In the genomic region with DNA sequence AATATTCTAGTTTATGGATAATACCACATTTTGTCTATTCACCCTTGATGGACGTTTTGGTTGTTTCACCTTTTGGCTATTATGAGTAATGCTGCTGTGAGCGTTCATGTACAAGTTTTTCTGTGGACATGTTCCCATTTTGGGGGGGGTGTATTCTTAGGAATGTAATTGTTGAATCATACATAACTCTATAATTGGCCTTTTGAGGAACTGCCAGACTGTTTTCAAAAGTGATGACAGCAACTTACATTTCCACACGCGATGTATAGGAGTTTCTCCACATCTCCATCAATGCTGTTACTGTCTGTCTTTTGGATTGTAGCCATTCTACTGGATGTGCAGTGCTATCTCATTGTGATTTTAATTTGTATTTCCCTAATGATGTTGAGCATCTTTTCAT, we compare ENCODE assay signal across 21 cellular contexts.
DNase-seq lines count a peak whose midpoint lies in the region; ATAC-seq and TF ChIP-seq lines count a peak whose summit lies in the region.
"Had no signal": no experiment of that assay in that cellular context is flagged by ENCODE, and none has a peak within 500 bp of the region (broad histone marks: within the 10 kb centered on the region; RNA-seq: fewer than 3 reads in every experiment).

No MANE protein-coding gene starts in this region.

- H3K9me2 ChIP-seq in PC-3 (replicated peaks; ENCODE audit: low read length), result no peaks in the 10 kb centered on the region

- BruUV-seq in PC-3 (replicated peaks; lab: Mats Ljungman, UMichigan), result no TSS peak

- ATAC-seq in PC-3, result no peak
- ATAC-seq: activated CD4-positive, CD25-positive, alpha-beta regulatory T cell treated with anti-CD3 and anti-CD28 coated beads, Interleukin-2, amount 50 U/mL, for 24 hours; mucosa of descending colon had no signal

- TF ChIP-seq CTCF in PC-3 (conservative IDR thresholded peaks at IDR 0.05; ENCODE audit: low read depth, low read length) (no peak), epithelial cell of esophagus (IDR thresholded peaks at IDR 0.05; ENCODE audit: insufficient read depth, low read depth, low read length, missing control alignments) (no peak), Peyer's patch (IDR thresholded peaks at IDR 0.05) (no peak)

- no peak overlapping the region for H3K27ac ChIP-seq in PC-3 (ENCODE audit: low read length)
- H3K27ac ChIP-seq in Peyer's patch, result no peak overlapping the region
- H3K27ac ChIP-seq: left ventricle myocardium inferior, PC-9, SK-N-MC had no signal

- H3K4me3 ChIP-seq in PC-3 (ENCODE audit: low read length) (no peak overlapping the region), epithelial cell of esophagus (ENCODE audit: low read length) (no peak overlapping the region), skeletal muscle cell (ENCODE audit: low read depth, low read length) (no peak overlapping the region), Peyer's patch (no peak overlapping the region)
- H3K4me3 ChIP-seq: left ventricle myocardium inferior, mucosa of descending colon, PC-9, SK-N-MC had no signal

- peak; percentile 47 for DNase-seq in ELR (ENCODE audit: low read depth)
- peak; percentile 25 for DNase-seq in PC-3
- peak; percentile 54 for DNase-seq in epithelial cell of esophagus (ENCODE audit: low read depth)
- peak; percentile 65 for DNase-seq in skeletal muscle cell (ENCODE audit: low read depth)
- no peak for DNase-seq in nucleus accumbens (lab: John Stamatoyannopoulos, UW)
- no peak for DNase-seq in Peyer's patch
- DNase-seq in DMS53 treated with DMSO at 0.1 percent for 48 hours (lab: John Stamatoyannopoulos, UW; ENCODE audit: unreplicated experiment), result no peak
- DNase-seq: activated CD8-positive, alpha-beta memory T cell treated with anti-CD3 and anti-CD28 coated beads for 24 hours; activated naive CD8-positive, alpha-beta T cell treated with anti-CD3 and anti-CD28 coated beads for 36 hours; caudate nucleus; CD4-positive, CD25-positive, alpha-beta regulatory T cell; DMS153; H7; left ventricle myocardium inferior; mucosa of descending colon; NCI-H1048; NCI-H526; PC-9; T-helper 9 cell had no signal

- H3K36me3 ChIP-seq in PC-3 (ENCODE audit: low read depth, low read length) (no peaks in the 10 kb centered on the region), Peyer's patch (peaks cover 0 to 10% (median 0%) of the 10 kb centered on the region in 3 donors)
- H3K36me3 ChIP-seq: left ventricle myocardium inferior had no signal

- H3K4me2 ChIP-seq in PC-3 (ENCODE audit: low read length), result no peak overlapping the region
- H3K4me2 ChIP-seq: PC-9 had no signal

- H4K20me1 ChIP-seq in PC-3 (ENCODE audit: low read length), result no peaks in the 10 kb centered on the region

- no peak for TF ChIP-seq POLR2A in Peyer's patch (IDR thresholded peaks at IDR 0.05)

- intact Hi-C loops in PC-3 (cut with micrococcal nuclease), result loop anchor here (5.0 kb wide), 1 partner anchor 104 kb away; a partner anchor contains a TSS

- H2AFZ ChIP-seq in PC-3 (ENCODE audit: low read length), result no peak overlapping the region
- H2AFZ ChIP-seq: PC-9 had no signal

- H3K9me3 ChIP-seq in PC-3 (ENCODE audit: low read length), result no peaks in the 10 kb centered on the region
- H3K9me3 ChIP-seq in Peyer's patch, result no peaks in the 10 kb centered on the region
- H3K9me3 ChIP-seq: left ventricle myocardium inferior, mucosa of descending colon had no signal

- H3K27me3 ChIP-seq in PC-3 (ENCODE audit: low read length), result no peaks in the 10 kb centered on the region
- H3K27me3 ChIP-seq in Peyer's patch, result no peaks in the 10 kb centered on the region

- no peak overlapping the region for H3K9ac ChIP-seq in PC-3 (ENCODE audit: low read length)

- no peaks in the 10 kb centered on the region for H3K79me2 ChIP-seq in PC-3 (ENCODE audit: low read length)

- H3F3A ChIP-seq in PC-3 (ENCODE audit: low read length, unreplicated experiment), result no peaks in the 10 kb centered on the region

- CTCF ChIA-PET in PC-3 (lab: Charles Lee), result no interaction called here

- POLR2A ChIA-PET in PC-3 (lab: Charles Lee; ENCODE audit: unreplicated experiment), result no interaction called here

- H3K4me1 ChIP-seq in PC-3 (ENCODE audit: insufficient read depth, low read length) (no peaks in the 10 kb centered on the region), Peyer's patch (no peaks in the 10 kb centered on the region)

Comparison
In these comparisons a context has a peak if more than half of its experiments do, and no peak if none do; other contexts are left out.
1. DNase-seq: peak in ELR (single experiment), PC-3 (single experiment), epithelial cell of esophagus (single experiment) and skeletal muscle cell (single experiment); none in nucleus accumbens (0 of 56), Peyer's patch (0 of 3) and DMS53 treated with DMSO at 0.1 percent for 48 hours (single experiment).